9 cellular contexts compared by ENCODE assay signal in the genomic region with DNA sequence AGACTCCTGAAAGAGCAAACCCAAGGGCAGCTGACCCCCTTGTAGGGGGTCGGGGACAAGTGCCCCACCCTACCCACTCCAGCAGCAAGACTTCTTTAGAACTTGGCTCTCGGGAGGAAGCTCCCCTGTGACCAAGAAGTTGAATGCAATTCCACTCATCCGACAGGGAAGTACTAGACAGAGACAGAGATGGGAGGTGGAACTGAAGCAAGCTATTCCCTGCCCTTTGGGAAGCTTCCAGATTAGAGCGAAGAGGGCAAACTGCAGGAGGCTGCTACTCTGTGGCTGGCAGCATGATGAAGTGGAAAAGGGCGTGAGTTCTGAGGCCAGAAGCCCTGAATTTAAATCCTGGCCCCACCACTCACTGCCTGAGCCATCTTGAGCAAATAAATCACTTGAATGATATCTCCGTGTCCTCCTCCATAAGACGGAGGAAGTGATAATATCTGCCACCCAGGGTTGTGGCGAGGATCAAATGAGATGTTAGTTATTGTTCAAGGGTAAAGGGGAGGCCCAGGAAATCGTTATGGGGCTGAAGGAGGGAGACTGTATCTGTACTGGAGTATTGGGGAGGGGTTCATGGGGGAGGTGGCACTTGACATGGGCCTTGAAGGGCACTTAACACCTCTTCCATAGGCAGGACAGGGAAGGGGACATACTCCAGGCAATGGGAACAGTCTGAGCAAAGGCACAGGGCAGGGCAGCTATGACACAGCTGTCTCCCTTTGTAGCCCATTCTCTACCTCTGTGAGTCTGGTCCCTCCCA. TPM values are rescaled to one million over a fixed set of nuclear protein-coding genes. Genes with fewer than 3 reads are reported as not detected.
DNase-seq lines count a peak whose midpoint lies in the region; ATAC-seq and TF ChIP-seq lines count a peak whose summit lies in the region.
"Had no signal": no experiment of that assay in that cellular context is flagged by ENCODE, and none has a peak within 500 bp of the region (broad histone marks: within the 10 kb centered on the region; RNA-seq: fewer than 3 reads in every experiment).

No MANE protein-coding gene starts in this region.

- H4K8ac ChIP-seq in mesenchymal stem cell (ENCODE audit: low read length), result no peak overlapping the region

- H3K23ac ChIP-seq in mesenchymal stem cell (ENCODE audit: low read length in 2 of 2), result peak overlapping the region in 1 of 2 experiments; percentile 47

- no peaks in the 10 kb centered on the region for H3K9me3 ChIP-seq in CD8-positive, alpha-beta T cell (ENCODE audit: low read length)
- H3K9me3 ChIP-seq in mesenchymal stem cell (ENCODE audit: control insufficient read depth, low read length), result no peaks in the 10 kb centered on the region

- H3K27ac Mint-ChIP-seq in CD8-positive, alpha-beta T cell, result peak overlapping the region; percentile 95

- no peak overlapping the region for H2BK120ac ChIP-seq in mesenchymal stem cell (ENCODE audit: low read depth, low read length)

- H3K4me1 Mint-ChIP-seq in CD8-positive, alpha-beta T cell (ENCODE audit: low read depth), result peaks cover 60% of the 10 kb centered on the region

- DNase-seq in CD8-positive, alpha-beta T cell, result peak in 6 of 7 experiments; percentile 35 to 70 (median 49)
- DNase-seq in T follicular helper cell (ENCODE audit: low read depth) (peak; percentile 47), mesenchymal stem cell (peak; percentile 19), SIG-M5 (lab: John Stamatoyannopoulos, UW) (no peak)
- DNase-seq in activated effector memory CD4-positive, alpha-beta T cell treated with Interleukin-2 at 50 U/mL for 16 hours, result peak; percentile 31
- DNase-seq: cortex of kidney had no signal

- peak overlapping the region; percentile 28 for H3K27ac ChIP-seq in CD8-positive, alpha-beta T cell (ENCODE audit: low read depth, low read length)
- H3K27ac ChIP-seq in mesenchymal stem cell (ENCODE audit: low read length, poor library complexity, severe bottlenecking), result no peak overlapping the region

- H2BK12ac ChIP-seq in mesenchymal stem cell (ENCODE audit: low read length in 2 of 2), result peak overlapping the region in 1 of 2 experiments; percentile 0

- H3K36me3 Mint-ChIP-seq in CD8-positive, alpha-beta T cell, result no peaks in the 10 kb centered on the region

- no peak overlapping the region for H2BK5ac ChIP-seq in mesenchymal stem cell (ENCODE audit: low read depth, low read length, poor library complexity, severe bottlenecking)

- peak overlapping the region; percentile 54 for H3K4me3 ChIP-seq in CD8-positive, alpha-beta T cell (ENCODE audit: low read depth, low read length)
- H3K4me3 ChIP-seq in mesenchymal stem cell (ENCODE audit: insufficient read depth in 1 of 2, low read depth in 1 of 2, low read length in 2 of 2), result no peak overlapping the region

- H3K27me3 Mint-ChIP-seq in CD8-positive, alpha-beta T cell (ENCODE audit: low read depth), result peaks cover 5% of the 10 kb centered on the region

- H3K14ac ChIP-seq in mesenchymal stem cell (ENCODE audit: low read length in 2 of 2), result no peak overlapping the region

- no peak overlapping the region for H3K4ac ChIP-seq in mesenchymal stem cell (ENCODE audit: low read depth in 1 of 2, low read length in 2 of 2)

- POLR2A ChIA-PET in CD8-positive, alpha-beta T cell (lab: Charles Lee), result interaction anchor here (0.7 to 5.7 kb wide), 10 partner anchors 11 to 88 kb away, joined by 3 to 47 read pairs (median 6); a partner anchor contains a TSS

- no peaks in the 10 kb centered on the region for H3K27me3 ChIP-seq in CD8-positive, alpha-beta T cell (ENCODE audit: insufficient read depth, low read length)
- peaks cover 53 to 54% of the 10 kb centered on the region in 2 experiments for H3K27me3 ChIP-seq in mesenchymal stem cell (ENCODE audit: control insufficient read depth in 1 of 2, insufficient read depth in 1 of 2, low read length in 2 of 2)

- no peak overlapping the region for H3K4me2 ChIP-seq in mesenchymal stem cell (ENCODE audit: low read length, poor library complexity, severe bottlenecking)

- H3K79me1 ChIP-seq in mesenchymal stem cell (replicated peaks; ENCODE audit: low read length, poor library complexity, severe bottlenecking), result no peaks in the 10 kb centered on the region

- peaks cover 59% of the 10 kb centered on the region for H3K4me1 ChIP-seq in CD8-positive, alpha-beta T cell (ENCODE audit: insufficient read depth, low read length)
- H3K4me1 ChIP-seq in mesenchymal stem cell (ENCODE audit: control insufficient read depth, insufficient read depth, low read depth, low read length), result peaks cover 22% of the 10 kb centered on the region

- H4K91ac ChIP-seq in mesenchymal stem cell (ENCODE audit: low read length), result no peak overlapping the region

- H3K9me3 Mint-ChIP-seq in CD8-positive, alpha-beta T cell, result no peaks in the 10 kb centered on the region

- CTCF ChIA-PET in CD8-positive, alpha-beta T cell (lab: Charles Lee), result interaction anchor here (1.0 to 10.2 kb wide), 13 partner anchors 11 to 92 kb away, joined by 3 to 153 read pairs (median 4); a partner anchor contains a TSS

- ATAC-seq in CD8-positive, alpha-beta T cell, result peak; percentile 76
- no peak for ATAC-seq in HG03571 (IDR thresholded peaks at IDR 0.05; ENCODE audit: unreplicated experiment)
- ATAC-seq in GM19023 (IDR thresholded peaks at IDR 0.05; ENCODE audit: unreplicated experiment), result no peak
- no peak for ATAC-seq in GM18858 (IDR thresholded peaks at IDR 0.05; ENCODE audit: unreplicated experiment)

- no peaks in the 10 kb centered on the region for H3K36me3 ChIP-seq in CD8-positive, alpha-beta T cell (ENCODE audit: insufficient read depth, low read length)
- no peaks in the 10 kb centered on the region for H3K36me3 ChIP-seq in mesenchymal stem cell (ENCODE audit: control insufficient read depth in 1 of 2, insufficient read depth in 2 of 2, low read depth in 1 of 2, low read length in 2 of 2)

- H2AFZ ChIP-seq in mesenchymal stem cell (ENCODE audit: low read depth, low read length), result no peak overlapping the region

- no peak for TF ChIP-seq CTCF in CD8-positive, alpha-beta T cell (IDR thresholded peaks at IDR 0.05)

- intact Hi-C loops in CD8-positive, alpha-beta T cell (cut with DNase I, micrococcal nuclease), result loop anchor here (1.0 kb wide), 2 partner anchors 16 kb away; a partner anchor contains a TSS

- H3K18ac ChIP-seq in mesenchymal stem cell (ENCODE audit: low read depth in 1 of 2, low read length in 2 of 2), result peak overlapping the region in 1 of 2 experiments; percentile 35

- H2AK5ac ChIP-seq in mesenchymal stem cell (ENCODE audit: low read length, severe bottlenecking), result no peak overlapping the region

- H2BK15ac ChIP-seq in mesenchymal stem cell (ENCODE audit: low read depth, poor library complexity, severe bottlenecking), result no peak overlapping the region

- WGBS in mesenchymal stem cell, result 36% methylated on average over 9 of the region's 9 CpGs

- H3K9ac ChIP-seq in mesenchymal stem cell (ENCODE audit: low read length), result no peak overlapping the region

- peak overlapping the region; percentile 86 for H3K4me3 Mint-ChIP-seq in CD8-positive, alpha-beta T cell

RNA-seq across cellular contexts. Expression of a gene that starts 16.2 kb away (rescaled TPM):
- total RNA-seq in CD8-positive, alpha-beta T cell, result 100 to 1,000 TPM; 131 to 135 TPM
- polyA plus RNA-seq in mesenchymal stem cell (2013, experiment 1 of 2), result 40.1 TPM
- 38.8 TPM for polyA plus RNA-seq in mesenchymal stem cell (2013, experiment 2 of 2)

RNA-seq across cellular contexts. Expression of a gene that starts 50.4 kb away (rescaled TPM):
- total RNA-seq in CD8-positive, alpha-beta T cell, result 1 to 10 TPM; 3.6 TPM
- polyA plus RNA-seq in mesenchymal stem cell (2013, experiment 1 of 2), result 777 TPM
- polyA plus RNA-seq in mesenchymal stem cell (2013, experiment 2 of 2), result 775 TPM

RNA-seq across cellular contexts. Expression of a gene that starts 53.6 kb away (rescaled TPM):
- total RNA-seq in CD8-positive, alpha-beta T cell, result not detected
- polyA plus RNA-seq in mesenchymal stem cell (2013, experiment 1 of 2), result 223 TPM
- 217 TPM for polyA plus RNA-seq in mesenchymal stem cell (2013, experiment 2 of 2)
